ENCODE assay signal across 1 cellular context in the genomic region with DNA sequence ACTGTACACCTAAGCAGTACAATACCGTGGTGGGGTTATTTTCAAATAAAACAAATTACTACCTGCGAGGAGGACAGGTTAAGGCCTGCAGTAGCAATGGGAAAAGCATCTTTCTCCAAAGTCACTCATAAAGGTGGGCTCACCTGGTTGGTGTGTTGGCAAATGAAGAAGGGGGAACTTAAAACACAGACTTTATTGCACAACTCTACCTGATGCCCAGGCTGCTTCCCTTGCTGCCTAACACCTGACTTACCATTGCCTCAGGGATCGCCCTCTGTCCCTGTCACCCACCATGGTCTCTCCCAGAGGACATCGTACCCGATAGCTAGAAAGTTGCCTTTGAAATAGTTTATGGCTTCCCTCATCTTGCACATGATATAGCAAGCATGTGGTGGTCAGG.
TF ChIP-seq lines count a peak whose summit lies in the region.

No MANE protein-coding gene starts in this region.

TF ChIP-seq in GM12878, 131 proteins besides CTCF, POLR2A, EP300 and RAD21:
- TF ChIP-seq MEF2B (IDR thresholded peaks at IDR 0.05; ENCODE audit: partially characterized antibody, poor library complexity, severe bottlenecking) (no peak), POLR2AphosphoS5 (IDR thresholded peaks at IDR 0.05; ENCODE audit: low read length) (peak; percentile 42; the same call in 1 of the 2 replicates)
